Comparison of ENCODE assay signal across 1 cellular context in genomic region chr14:34088918-34089317, GRCh38.
TF ChIP-seq lines count a peak whose summit lies in the region.

No MANE protein-coding gene starts in this region.

TF ChIP-seq in K562, 482 proteins besides CTCF, POLR2A, EP300 and RAD21 (continued from another document):
- TF ChIP-seq CHAMP1 (IDR thresholded peaks at IDR 0.05) (0 out of 2 replicates have a peak, but pooled peaks have one; percentile 32), NFIX (CRISPR knock-in tag; IDR thresholded peaks at IDR 0.05; ENCODE audit: low read depth) (no peak), RBM17 (IDR thresholded peaks at IDR 0.05; ENCODE audit: borderline replicate concordance, low read depth, low read length) (no peak), YY1 (IDR thresholded peaks at IDR 0.05; ENCODE audit: borderline replicate concordance in 1 of 3, control insufficient read depth in 1 of 3, extremely low read depth in 1 of 3, insufficient read depth in 3 of 3, insufficient read length in 1 of 3, insufficient replicate concordance in 2 of 3, low read depth in 1 of 3, low read length in 2 of 3) (no peak), KDM1A (IDR thresholded peaks at IDR 0.05) (peak; percentile 90 to 91), ATF7 (IDR thresholded peaks at IDR 0.05) (no peak), ARID1B (IDR thresholded peaks at IDR 0.05) (peak; percentile 80), MTA2 (IDR thresholded peaks at IDR 0.05; ENCODE audit: low read depth) (peak; percentile 37; the same call in 1 of the 2 replicates), DPF2 (IDR thresholded peaks at IDR 0.05) (peak; percentile 41), KLF13 (tag; IDR thresholded peaks at IDR 0.05; ENCODE audit: borderline replicate concordance, low read depth) (no peak), KDM5B (IDR thresholded peaks at IDR 0.05; ENCODE audit: insufficient replicate concordance, low read depth, low read length) (no peak), TBP (optimal IDR thresholded peaks at IDR 0.05; ENCODE audit: low read depth, low read length) (no peak), FOXM1 (IDR thresholded peaks at IDR 0.05; ENCODE audit: low read depth) (peak; percentile 25; the same call in 1 of the 2 replicates), FOXM1 (CRISPR knock-in tag; IDR thresholded peaks at IDR 0.05; ENCODE audit: low read depth) (no peak), ELK1 (CRISPR knock-in tag; IDR thresholded peaks at IDR 0.05) (no peak), CBFA2T2 (conservative IDR thresholded peaks at IDR 0.05) (peak; percentile 66), CBFA2T3 (IDR thresholded peaks at IDR 0.05) (peak; percentile 84), NFXL1 (CRISPR knock-in tag; IDR thresholded peaks at IDR 0.05) (no peak), TFAM (CRISPR knock-in tag; conservative IDR thresholded peaks at IDR 0.05) (no peak), RFX7 (CRISPR knock-in tag; IDR thresholded peaks at IDR 0.05) (no peak), HDAC1 (IDR thresholded peaks at IDR 0.05) (peak in 1 of 2 experiments; percentile 60; a peak in 2 of 4 replicates), ZC3H4 (CRISPR knock-in tag; IDR thresholded peaks at IDR 0.05; ENCODE audit: borderline replicate concordance) (no peak), POLR2B (IDR thresholded peaks at IDR 0.05; ENCODE audit: low read depth, partially characterized antibody) (no peak), SOX6 (IDR thresholded peaks at IDR 0.05) (0 out of 2 replicates have a peak, but pooled peaks have one; percentile 30), ZFP1 (CRISPR knock-in tag; IDR thresholded peaks at IDR 0.05) (no peak), GATAD2A (IDR thresholded peaks at IDR 0.05) (no peak), KLF10 (CRISPR knock-in tag; IDR thresholded peaks at IDR 0.05) (no peak), DLX4 (CRISPR knock-in tag; IDR thresholded peaks at IDR 0.05) (no peak), PYGO2 (tag; IDR thresholded peaks at IDR 0.05) (no peak), GTF2E2 (tag; IDR thresholded peaks at IDR 0.05) (no peak), TEAD4 (IDR thresholded peaks at IDR 0.05; ENCODE audit: low read length) (peak; percentile 63; the same call in 1 of the 2 replicates), TEAD4 (CRISPR knock-in tag; IDR thresholded peaks at IDR 0.05; ENCODE audit: borderline replicate concordance) (no peak), ZSCAN32 (CRISPR knock-in tag; IDR thresholded peaks at IDR 0.05) (no peak), NFIC (IDR thresholded peaks at IDR 0.05) (0 out of 2 replicates have a peak, but pooled peaks have one; percentile 28), FOXA3 (CRISPR knock-in tag; conservative IDR thresholded peaks at IDR 0.05 in 1 of 2, IDR thresholded peaks at IDR 0.05 in 1 of 2) (0 out of 4 replicates have a peak, but pooled peaks of 1 of the 2 experiments have one; percentile 10), HMBOX1 (IDR thresholded peaks at IDR 0.05) (no peak), ZNF57 (CRISPR knock-in tag; IDR thresholded peaks at IDR 0.05) (no peak), RUNX1 (IDR thresholded peaks at IDR 0.05; ENCODE audit: low read depth) (no peak), OTX1 (CRISPR knock-in tag; IDR thresholded peaks at IDR 0.05) (no peak), FIP1L1 (IDR thresholded peaks at IDR 0.05; ENCODE audit: low read depth, low read length, poor library complexity, severe bottlenecking) (no peak), STAT5A (IDR thresholded peaks at IDR 0.05; ENCODE audit: borderline replicate concordance, low read length) (no peak), TAL1 (IDR thresholded peaks at IDR 0.05) (peak; percentile 62), ZNF146 (CRISPR knock-in tag; IDR thresholded peaks at IDR 0.05; ENCODE audit: unreplicated experiment) (no peak), RCOR1 (IDR thresholded peaks at IDR 0.05; ENCODE audit: borderline replicate concordance in 1 of 2, low read depth in 2 of 2, low read length in 2 of 2) (peak in 1 of 2 experiments; percentile 87; a peak in 2 of 4 replicates), TCF3 (CRISPR knock-in tag; IDR thresholded peaks at IDR 0.05) (peak; percentile 51; the same call in 1 of the 2 replicates)
- TF ChIP-seq, protein P1, sequence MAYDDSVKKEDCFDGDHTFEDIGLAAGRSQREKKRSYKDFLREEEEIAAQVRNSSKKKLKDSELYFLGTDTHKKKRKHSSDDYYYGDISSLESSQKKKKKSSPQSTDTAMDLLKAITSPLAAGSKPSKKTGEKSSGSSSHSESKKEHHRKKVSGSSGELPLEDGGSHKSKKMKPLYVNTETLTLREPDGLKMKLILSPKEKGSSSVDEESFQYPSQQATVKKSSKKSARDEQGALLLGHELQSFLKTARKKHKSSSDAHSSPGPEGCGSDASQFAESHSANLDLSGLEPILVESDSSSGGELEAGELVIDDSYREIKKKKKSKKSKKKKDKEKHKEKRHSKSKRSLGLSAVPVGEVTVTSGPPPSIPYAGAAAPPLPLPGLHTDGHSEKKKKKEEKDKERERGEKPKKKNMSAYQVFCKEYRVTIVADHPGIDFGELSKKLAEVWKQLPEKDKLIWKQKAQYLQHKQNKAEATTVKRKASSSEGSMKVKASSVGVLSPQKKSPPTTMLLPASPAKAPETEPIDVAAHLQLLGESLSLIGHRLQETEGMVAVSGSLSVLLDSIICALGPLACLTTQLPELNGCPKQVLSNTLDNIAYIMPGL (CRISPR knock-in tag; IDR thresholded peaks at IDR 0.05): no peak
- TF ChIP-seq, protein P2, sequence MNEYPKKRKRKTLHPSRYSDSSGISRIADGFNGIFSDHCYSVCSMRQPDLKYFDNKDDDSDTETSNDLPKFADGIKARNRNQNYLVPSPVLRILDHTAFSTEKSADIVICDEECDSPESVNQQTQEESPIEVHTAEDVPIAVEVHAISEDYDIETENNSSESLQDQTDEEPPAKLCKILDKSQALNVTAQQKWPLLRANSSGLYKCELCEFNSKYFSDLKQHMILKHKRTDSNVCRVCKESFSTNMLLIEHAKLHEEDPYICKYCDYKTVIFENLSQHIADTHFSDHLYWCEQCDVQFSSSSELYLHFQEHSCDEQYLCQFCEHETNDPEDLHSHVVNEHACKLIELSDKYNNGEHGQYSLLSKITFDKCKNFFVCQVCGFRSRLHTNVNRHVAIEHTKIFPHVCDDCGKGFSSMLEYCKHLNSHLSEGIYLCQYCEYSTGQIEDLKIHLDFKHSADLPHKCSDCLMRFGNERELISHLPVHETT (CRISPR knock-in tag; conservative IDR thresholded peaks at IDR 0.05 in 1 of 2, IDR thresholded peaks at IDR 0.05 in 1 of 2): no peak
- TF ChIP-seq, protein P3, sequence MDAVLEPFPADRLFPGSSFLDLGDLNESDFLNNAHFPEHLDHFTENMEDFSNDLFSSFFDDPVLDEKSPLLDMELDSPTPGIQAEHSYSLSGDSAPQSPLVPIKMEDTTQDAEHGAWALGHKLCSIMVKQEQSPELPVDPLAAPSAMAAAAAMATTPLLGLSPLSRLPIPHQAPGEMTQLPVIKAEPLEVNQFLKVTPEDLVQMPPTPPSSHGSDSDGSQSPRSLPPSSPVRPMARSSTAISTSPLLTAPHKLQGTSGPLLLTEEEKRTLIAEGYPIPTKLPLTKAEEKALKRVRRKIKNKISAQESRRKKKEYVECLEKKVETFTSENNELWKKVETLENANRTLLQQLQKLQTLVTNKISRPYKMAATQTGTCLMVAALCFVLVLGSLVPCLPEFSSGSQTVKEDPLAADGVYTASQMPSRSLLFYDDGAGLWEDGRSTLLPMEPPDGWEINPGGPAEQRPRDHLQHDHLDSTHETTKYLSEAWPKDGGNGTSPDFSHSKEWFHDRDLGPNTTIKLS (IDR thresholded peaks at IDR 0.05; ENCODE audit: borderline replicate concordance, low read depth): no peak
